ENCODE assay signal across 1 cellular context in genomic region chr16:65119905-65120341, GRCh38.
TF ChIP-seq lines count a peak whose summit lies in the region.

No MANE protein-coding gene starts in this region.

TF ChIP-seq in GM23338, 12 proteins besides CTCF, POLR2A, EP300 and RAD21 (continued from another document):
- TF ChIP-seq REST (IDR thresholded peaks at IDR 0.05; ENCODE audit: unreplicated experiment), result no peak
- no peak for TF ChIP-seq ETS1 (IDR thresholded peaks at IDR 0.05)
- no peak for TF ChIP-seq EZH2phosphoT487 (IDR thresholded peaks at IDR 0.05; ENCODE audit: unreplicated experiment)
- TF ChIP-seq CREB1 (CRISPR knock-in tag; IDR thresholded peaks at IDR 0.05; ENCODE audit: low read depth), result no peak
- TF ChIP-seq STAT1 (IDR thresholded peaks at IDR 0.05; ENCODE audit: unreplicated experiment), result no peak
- TF ChIP-seq NANOG (IDR thresholded peaks at IDR 0.05; ENCODE audit: borderline replicate concordance), result no peak
- no peak for TF ChIP-seq ZNF331 (CRISPR knock-in tag; IDR thresholded peaks at IDR 0.05; ENCODE audit: low read depth)
- TF ChIP-seq EZH2 (IDR thresholded peaks at IDR 0.05; ENCODE audit: low read depth, unreplicated experiment), result no peak
- no peak for TF ChIP-seq POLR2AphosphoS5 (IDR thresholded peaks at IDR 0.05; ENCODE audit: low read depth)
- TF ChIP-seq JUNB (IDR thresholded peaks at IDR 0.05; ENCODE audit: unreplicated experiment), result no peak
- no peak for TF ChIP-seq ZNF114 (CRISPR knock-in tag; IDR thresholded peaks at IDR 0.05)
TF ChIP-seq in GM23338: peak in this region for 0.
